In the genomic region with DNA sequence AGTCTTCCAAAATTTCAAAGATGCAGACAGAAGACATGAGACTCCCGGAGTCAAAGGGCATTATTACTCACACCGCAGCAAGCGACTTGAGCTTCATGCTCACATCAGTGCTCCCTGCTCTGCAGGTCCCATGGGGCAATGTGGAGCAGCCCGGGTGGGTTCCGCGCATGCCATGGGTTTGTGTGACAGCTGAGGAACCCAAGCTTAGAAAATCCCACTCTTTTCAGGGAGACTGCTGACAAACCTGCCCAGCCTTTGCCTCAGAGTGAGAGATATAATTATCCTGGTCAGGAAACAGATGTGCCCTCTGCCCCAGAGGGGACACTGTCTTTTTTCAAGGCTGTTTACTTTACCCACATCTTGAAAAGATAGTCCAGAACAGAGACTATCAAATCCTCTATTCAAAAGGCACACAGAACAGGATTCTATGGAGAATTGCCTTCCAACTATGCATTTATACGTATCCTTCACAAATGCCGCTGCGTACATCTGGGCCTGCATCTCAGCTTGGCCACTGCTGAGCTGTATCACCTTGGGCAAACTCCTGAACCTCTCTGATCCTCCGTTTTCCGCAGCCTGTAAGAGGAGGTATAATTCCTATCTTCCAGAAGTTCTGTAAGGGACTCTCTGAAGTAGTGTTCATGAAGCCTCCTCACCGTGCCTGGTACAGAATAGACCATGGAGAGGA, we compare ENCODE assay signal across 17 cellular contexts. TPM values are rescaled to one million over a fixed set of nuclear protein-coding genes. Genes with fewer than 3 reads are reported as not detected.
A peak's percentile ranks its signal among the peaks of the same experiment; 100 is the strongest.
DNase-seq lines count a peak whose midpoint lies in the region; ATAC-seq, FAIRE-seq and TF ChIP-seq lines count a peak whose summit lies in the region.
"Had no signal": no experiment of that assay in that cellular context is flagged by ENCODE, and none has a peak within 500 bp of the region (broad histone marks: within the 10 kb centered on the region; RNA-seq: fewer than 3 reads in every experiment).

No MANE protein-coding gene starts in this region.

- ATAC-seq in HG02981 (IDR thresholded peaks at IDR 0.05; ENCODE audit: unreplicated experiment) (no peak), GM18511 (IDR thresholded peaks at IDR 0.05; ENCODE audit: unreplicated experiment) (no peak)
- ATAC-seq: mucosa of descending colon; pancreas; stimulated activated memory B cell treated with anti-CD40 and anti-IgM and Interleukin-4, amounts not matched to agents 10 μg/mL and 1 μg/mL and 100 μg/mL, for 72 hours had no signal

- peaks cover 3% of the 10 kb centered on the region for H3K9me3 Mint-ChIP-seq in astrocyte (ENCODE audit: unreplicated experiment)
- H3K9me3 Mint-ChIP-seq in glutamatergic neuron (ENCODE audit: unreplicated experiment) = peaks cover 39% of the 10 kb centered on the region
- H3K9me3 Mint-ChIP-seq: dendritic cell treated with granulocyte-macrophage colony-stimulating factor and Interleukin-4, amounts not matched to agents 40 ng/mL and 50 ng/mL, for 4 days; stimulated activated memory B cell treated with anti-CD40 and anti-IgM and Interleukin-4, amounts not matched to agents 10 μg/mL and 1 μg/mL and 100 μg/mL, for 72 hours had no signal

- H3K4me3 Mint-ChIP-seq in astrocyte (ENCODE audit: unreplicated experiment) = no peak overlapping the region
- peak overlapping the region; percentile 57 for H3K4me3 Mint-ChIP-seq in glutamatergic neuron (ENCODE audit: unreplicated experiment)
- H3K4me3 Mint-ChIP-seq: dendritic cell treated with granulocyte-macrophage colony-stimulating factor and Interleukin-4, amounts not matched to agents 40 ng/mL and 50 ng/mL, for 4 days; stimulated activated memory B cell treated with anti-CD40 and anti-IgM and Interleukin-4, amounts not matched to agents 10 μg/mL and 1 μg/mL and 100 μg/mL, for 72 hours had no signal

- no peak overlapping the region for H2AFZ ChIP-seq in astrocyte (ENCODE audit: low read depth, low read length)
- H2AFZ ChIP-seq: hepatocyte had no signal

- peaks cover 68% of the 10 kb centered on the region for H3K79me2 ChIP-seq in astrocyte (ENCODE audit: insufficient read depth, low read length)

- H3K4me2 ChIP-seq in astrocyte (ENCODE audit: low read length) (peak overlapping the region; percentile 65), skeletal muscle satellite cell (ENCODE audit: low read length) (peak overlapping the region; percentile 9)
- H3K4me2 ChIP-seq: hepatocyte, KMS-11 had no signal

- peaks cover 25% of the 10 kb centered on the region for H3K4me1 Mint-ChIP-seq in astrocyte (ENCODE audit: low read depth, unreplicated experiment)
- peaks cover 82% of the 10 kb centered on the region for H3K4me1 Mint-ChIP-seq in glutamatergic neuron (ENCODE audit: low read depth, unreplicated experiment)
- H3K4me1 Mint-ChIP-seq: stimulated activated memory B cell treated with anti-CD40 and anti-IgM and Interleukin-4, amounts not matched to agents 10 μg/mL and 1 μg/mL and 100 μg/mL, for 72 hours had no signal

- H3K36me3 Mint-ChIP-seq in astrocyte (ENCODE audit: low read depth, unreplicated experiment) = peaks cover 5% of the 10 kb centered on the region
- H3K36me3 Mint-ChIP-seq in glutamatergic neuron (ENCODE audit: unreplicated experiment) = peaks cover 6% of the 10 kb centered on the region
- H3K36me3 Mint-ChIP-seq: stimulated activated memory B cell treated with anti-CD40 and anti-IgM and Interleukin-4, amounts not matched to agents 10 μg/mL and 1 μg/mL and 100 μg/mL, for 72 hours had no signal

- peak; percentile 22 for DNase-seq in EH (ENCODE audit: low read depth)
- DNase-seq in astrocyte (ENCODE audit: low read depth) = peak; percentile 45
- DNase-seq in glutamatergic neuron = no peak
- no peak for DNase-seq in GF-D8 (lab: John Stamatoyannopoulos, UW)
- no peak for DNase-seq in NCI-H2196 (lab: John Stamatoyannopoulos, UW; ENCODE audit: unreplicated experiment)
- DNase-seq: activated CD4-positive, alpha-beta T cell treated with anti-CD3 and anti-CD28 coated beads for 1 hour; aorta; mucosa of descending colon; SIG-M5 had no signal

- H3K27me3 ChIP-seq in astrocyte (ENCODE audit: insufficient read depth, low read length) = no peaks in the 10 kb centered on the region
- no peaks in the 10 kb centered on the region for H3K27me3 ChIP-seq in skeletal muscle satellite cell (ENCODE audit: control insufficient read depth, insufficient read depth, low read length)
- H3K27me3 ChIP-seq: hepatocyte, pancreas had no signal

- no peaks in the 10 kb centered on the region for H3K36me3 ChIP-seq in astrocyte (ENCODE audit: insufficient read depth, low read length)
- H3K36me3 ChIP-seq in skeletal muscle satellite cell (ENCODE audit: insufficient read depth, low read length) = peaks cover 4% of the 10 kb centered on the region
- H3K36me3 ChIP-seq: pancreas had no signal

- H3K4me1 ChIP-seq in astrocyte (ENCODE audit: insufficient read depth, low read length) (peaks cover 31% of the 10 kb centered on the region), skeletal muscle satellite cell (ENCODE audit: control insufficient read depth, insufficient read depth, low read length) (peaks cover 31% of the 10 kb centered on the region)
- H3K4me1 ChIP-seq: pancreas had no signal

- peaks cover 83% of the 10 kb centered on the region for H4K20me1 ChIP-seq in astrocyte (ENCODE audit: insufficient read depth, low read length)

- peak overlapping the region; percentile 56 for H3K27ac Mint-ChIP-seq in astrocyte (ENCODE audit: unreplicated experiment)
- H3K27ac Mint-ChIP-seq in glutamatergic neuron (ENCODE audit: unreplicated experiment) = peak overlapping the region; percentile 98
- H3K27ac Mint-ChIP-seq: dendritic cell treated with granulocyte-macrophage colony-stimulating factor and Interleukin-4, amounts not matched to agents 40 ng/mL and 50 ng/mL, for 4 days; stimulated activated memory B cell treated with anti-CD40 and anti-IgM and Interleukin-4, amounts not matched to agents 10 μg/mL and 1 μg/mL and 100 μg/mL, for 72 hours had no signal

- H3K4me3 ChIP-seq in astrocyte (ENCODE audit: insufficient read depth, low read depth, low read length) (no peak overlapping the region), skeletal muscle satellite cell (ENCODE audit: low read length) (no peak overlapping the region)
- H3K4me3 ChIP-seq: hepatocyte, mucosa of descending colon, pancreas had no signal

- H3K27me3 Mint-ChIP-seq in astrocyte (ENCODE audit: low read depth, unreplicated experiment) (peaks cover 13% of the 10 kb centered on the region), glutamatergic neuron (ENCODE audit: unreplicated experiment) (peaks cover 20% of the 10 kb centered on the region)

- H3K27ac ChIP-seq in astrocyte (ENCODE audit: low read depth, low read length) = peak overlapping the region; percentile 95
- H3K27ac ChIP-seq: hepatocyte, KMS-11, pancreas had no signal

- H3K9me3 ChIP-seq in astrocyte (ENCODE audit: insufficient read depth, low read depth, low read length) = no peaks in the 10 kb centered on the region
- H3K9me3 ChIP-seq in skeletal muscle satellite cell (replicated peaks; ENCODE audit: low read length) = no peaks in the 10 kb centered on the region
- H3K9me3 ChIP-seq: mucosa of descending colon, pancreas had no signal

- FAIRE-seq in astrocyte (lab: Jason Lieb, UNC) = no peak
- FAIRE-seq: pancreas had no signal

- TF ChIP-seq CTCF in astrocyte (IDR thresholded peaks at IDR 0.05; ENCODE audit: insufficient read depth, low read depth, low read length) (no peak), glutamatergic neuron (IDR thresholded peaks at IDR 0.05; ENCODE audit: partially characterized antibody, unreplicated experiment) (no peak)

- H3K9ac ChIP-seq in astrocyte (ENCODE audit: low read length) = peak overlapping the region; percentile 68
- H3K9ac ChIP-seq in skeletal muscle satellite cell (ENCODE audit: low read depth, low read length) = no peak overlapping the region
- H3K9ac ChIP-seq: KMS-11 had no signal

RNA-seq across cellular contexts. Expression of gene C14orf132, which starts 16.0 kb away (rescaled TPM):
- total RNA-seq in astrocyte (8.0 and 14.0 TPM in 2 replicates), glutamatergic neuron (ENCODE audit: unreplicated experiment) (552 TPM)
- total RNA-seq in skeletal muscle satellite cell (2012; rRNA removed) = 5.1 and 9.4 TPM in 2 replicates

Comparison
In these comparisons a context has a peak if more than half of its experiments do, and no peak if none do; other contexts are left out.
1. DNase-seq: peak in EH (single experiment) and astrocyte (single experiment); none in glutamatergic neuron (single experiment), GF-D8 (single experiment) and NCI-H2196 (single experiment).
2. RNA of gene C14orf132, which starts 16.0 kb away (total RNA-seq): 552 TPM in glutamatergic neuron (single experiment); 8.0 to 14.0 TPM in astrocyte; every median in the first group is over 10 times any median in the second.